14 cellular contexts compared by ENCODE assay signal in genomic region chr2:47067788-47068407, GRCh38.
DNase-seq lines count a peak whose midpoint lies in the region; ATAC-seq, FAIRE-seq and TF ChIP-seq lines count a peak whose summit lies in the region.
"Had no signal": no experiment of that assay in that cellular context is flagged by ENCODE, and none has a peak within 500 bp of the region (broad histone marks: within the 10 kb centered on the region; RNA-seq: fewer than 3 reads in every experiment).

No MANE protein-coding gene starts in this region.

- peaks cover 0 to 3% (median 0%) of the 10 kb centered on the region in 3 donors for H3K27me3 Mint-ChIP-seq in CD14-positive monocyte (ENCODE audit: low read depth in 3 of 3)
- H3K27me3 Mint-ChIP-seq in WTC11 (ENCODE audit: low read depth), result no peaks in the 10 kb centered on the region

- H3K27ac Mint-ChIP-seq in CD14-positive monocyte (peak overlapping the region; percentile 81 to 100 (median 90)), WTC11 (peak overlapping the region; percentile 81; the same call in 1 of the 2 replicates)
- H3K27ac Mint-ChIP-seq: CD8-positive, alpha-beta T cell had no signal

- H3K27ac ChIP-seq in kidney (ENCODE audit: low read depth in 2 of 2, low read length in 2 of 2) (peak overlapping the region; percentile 48 to 95), A673 (ENCODE audit: low read depth, low read length, poor library complexity, severe bottlenecking) (no peak overlapping the region)

- intact Hi-C loops in CD14-positive monocyte (cut with micrococcal nuclease), result no loop called here
- intact Hi-C loops in kidney (cut with DNase I), result no loop called here
- intact Hi-C loops in A673 (cut with micrococcal nuclease; ENCODE audit: unreplicated experiment), result no loop called here

- no peak for DNase-seq in CD14-positive monocyte (ENCODE audit: low spot score)
- no peak for DNase-seq in WTC11 (ENCODE audit: low spot score)
- DNase-seq in kidney, result peak; percentile 84
- no peak for DNase-seq in A673 (ENCODE audit: low spot score)
- DNase-seq in activated CD4-positive, alpha-beta T cell treated with anti-CD3 and anti-CD28 coated beads for 1 hour, result no peak
- no peak for DNase-seq in SW480 (ENCODE audit: low spot score)
- DNase-seq: activated T-cell treated with anti-CD3 and anti-CD28 coated beads, Interleukin-2, amount 50 U/mL, for 1 hour; CD8-positive, alpha-beta T cell; islet precursor cell; KG1; NCI-H2081 had no signal

- CTCF ChIA-PET in WTC11 (lab: Charles Lee), result interaction anchor here (1.4 kb wide), 1 partner anchor 255 kb away, joined by 3 read pairs; no protein-coding TSS in a partner anchor
- CTCF ChIA-PET in A673 (lab: Charles Lee), result no interaction called here

- H3K9me3 Mint-ChIP-seq in CD14-positive monocyte (no peaks in the 10 kb centered on the region), WTC11 (no peaks in the 10 kb centered on the region)
- H3K9me3 Mint-ChIP-seq: CD8-positive, alpha-beta T cell had no signal

- POLR2A ChIA-PET in WTC11 (lab: Charles Lee), result no interaction called here
- POLR2A ChIA-PET in A673 (lab: Charles Lee; ENCODE audit: low non-redundant PET), result no interaction called here

- H3K36me3 Mint-ChIP-seq in CD14-positive monocyte (peaks cover 47 to 79% of the 10 kb centered on the region in 2 donors), WTC11 (no peaks in the 10 kb centered on the region)

- TF ChIP-seq CTCF in CD14-positive monocyte (IDR thresholded peaks at IDR 0.05) (no peak), WTC11 (IDR thresholded peaks at IDR 0.05) (no peak), kidney (IDR thresholded peaks at IDR 0.05; ENCODE audit: borderline replicate concordance, extremely low read depth, insufficient read depth) (no peak), A673 (conservative IDR thresholded peaks at IDR 0.05; ENCODE audit: low read depth, low read length) (no peak)

- peaks cover 41 to 62% of the 10 kb centered on the region in 2 donors for H3K4me1 ChIP-seq in kidney (ENCODE audit: control insufficient read depth in 1 of 2, insufficient read depth in 1 of 2, low read depth in 1 of 2, low read length in 2 of 2)
- H3K4me1 ChIP-seq in skeletal muscle satellite cell (ENCODE audit: control insufficient read depth, insufficient read depth, low read length), result peaks cover 95% of the 10 kb centered on the region
- peaks cover 8% of the 10 kb centered on the region for H3K4me1 ChIP-seq in A673 (ENCODE audit: insufficient read depth, low read length, poor library complexity, severe bottlenecking)

- H3K4me3 Mint-ChIP-seq in CD14-positive monocyte, result no peak overlapping the region
- no peak overlapping the region for H3K4me3 Mint-ChIP-seq in WTC11
- H3K4me3 Mint-ChIP-seq: CD8-positive, alpha-beta T cell had no signal

- ATAC-seq in WTC11 (no peak), HG03135 (IDR thresholded peaks at IDR 0.05; ENCODE audit: unreplicated experiment) (no peak)
- ATAC-seq: CD8-positive, alpha-beta T cell had no signal

- H3K27me3 ChIP-seq in skeletal muscle satellite cell (ENCODE audit: control insufficient read depth, insufficient read depth, low read length) (no peaks in the 10 kb centered on the region), A673 (replicated peaks; ENCODE audit: insufficient read depth, low read depth, low read length, poor library complexity) (no peaks in the 10 kb centered on the region)
- H3K27me3 ChIP-seq: cardiac muscle cell had no signal

- H3K4me3 ChIP-seq in kidney (ENCODE audit: low read length in 2 of 2), result no peak overlapping the region
- no peak overlapping the region for H3K4me3 ChIP-seq in skeletal muscle satellite cell (ENCODE audit: low read length)
- no peak overlapping the region for H3K4me3 ChIP-seq in A673 (ENCODE audit: low read depth, low read length, poor library complexity, severe bottlenecking)
- H3K4me3 ChIP-seq: cardiac muscle cell had no signal

- no peak for FAIRE-seq in kidney (lab: Jason Lieb, UNC)

- no TSS peak for BruUV-seq in A673 (replicated peaks; lab: Mats Ljungman, UMichigan)

- no peaks in the 10 kb centered on the region for H3K9me3 ChIP-seq in kidney (ENCODE audit: control insufficient read depth in 1 of 2, low read length in 2 of 2)
- no peaks in the 10 kb centered on the region for H3K9me3 ChIP-seq in skeletal muscle satellite cell (replicated peaks; ENCODE audit: low read length)
- no peaks in the 10 kb centered on the region for H3K9me3 ChIP-seq in A673 (ENCODE audit: low read depth, low read length, poor library complexity, severe bottlenecking)

- no peak overlapping the region for H3K4me2 ChIP-seq in skeletal muscle satellite cell (ENCODE audit: low read length)

- H3K36me3 ChIP-seq in kidney (ENCODE audit: control insufficient read depth in 1 of 2, insufficient read depth in 2 of 2, low read length in 2 of 2), result no peaks in the 10 kb centered on the region
- H3K36me3 ChIP-seq in skeletal muscle satellite cell (ENCODE audit: insufficient read depth, low read length), result peaks cover 11% of the 10 kb centered on the region
- H3K36me3 ChIP-seq in A673 (ENCODE audit: insufficient read depth, low read length, poor library complexity, severe bottlenecking), result no peaks in the 10 kb centered on the region
- H3K36me3 ChIP-seq: cardiac muscle cell had no signal

- H3K9ac ChIP-seq in kidney (ENCODE audit: low read length in 2 of 2) (peak overlapping the region in 1 of 2 donors; percentile 9), skeletal muscle satellite cell (ENCODE audit: low read depth, low read length) (peak overlapping the region; percentile 96)

- peaks cover 88% of the 10 kb centered on the region for H3K4me1 Mint-ChIP-seq in CD14-positive monocyte
- H3K4me1 Mint-ChIP-seq in WTC11, result peaks cover 50% of the 10 kb centered on the region

TF ChIP-seq in WTC11, 78 proteins besides CTCF, POLR2A, EP300 and RAD21:
- TF ChIP-seq ZNF671 (CRISPR knock-in tag; IDR thresholded peaks at IDR 0.05) (no peak), GABPB1 (CRISPR knock-in tag; IDR thresholded peaks at IDR 0.05) (0 out of 2 replicates have a peak, but pooled peaks have one; percentile 39)
